Comparison of ENCODE assay signal across 9 cellular contexts in the genomic region with DNA sequence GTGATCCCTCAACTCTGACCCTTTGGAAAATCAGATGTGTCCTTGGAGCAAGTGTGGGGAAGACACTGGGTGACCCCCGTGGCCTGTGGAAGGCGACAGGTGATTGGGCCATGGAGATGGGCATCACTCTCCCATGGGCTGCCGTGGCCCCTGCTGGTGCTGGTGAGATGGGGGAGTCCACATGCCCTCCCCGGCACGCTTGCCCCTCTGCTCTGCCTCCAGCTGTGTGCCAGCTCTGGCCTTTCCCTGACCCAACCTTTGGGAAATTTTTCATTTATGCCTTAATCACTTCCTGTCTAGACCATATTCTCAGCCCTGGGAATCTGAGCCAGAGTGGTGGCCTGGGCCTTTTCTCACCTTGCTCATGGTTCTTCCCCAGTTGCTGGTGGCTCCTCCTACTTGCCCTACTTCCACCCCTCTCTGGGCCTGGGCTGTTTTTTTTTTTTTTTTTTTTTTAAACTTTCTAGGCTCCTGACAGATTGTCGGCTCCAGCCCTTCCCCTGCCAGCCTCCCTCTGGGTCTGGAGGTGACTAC. TPM values are rescaled to one million over a fixed set of nuclear protein-coding genes. Genes with fewer than 3 reads are reported as not detected.
DNase-seq lines count a peak whose midpoint lies in the region; ATAC-seq and TF ChIP-seq lines count a peak whose summit lies in the region.
"Had no signal": no experiment of that assay in that cellular context is flagged by ENCODE, and none has a peak within 500 bp of the region (broad histone marks: within the 10 kb centered on the region; RNA-seq: fewer than 3 reads in every experiment).

No MANE protein-coding gene starts in this region.

- H3K27me3 Mint-ChIP-seq in activated T-helper 17 cell treated with anti-CD3 and anti-CD28 coated beads, Interleukin-2, amount 50 U/mL, for 72 hours = no peaks in the 10 kb centered on the region
- H3K27me3 Mint-ChIP-seq in stimulated activated naive CD8-positive, alpha-beta T cell treated with anti-CD3 and anti-CD28 coated beads, Interleukin-15, amount 100 ng/mL, for 72 hours = no peaks in the 10 kb centered on the region
- peaks cover 7% of the 10 kb centered on the region for H3K27me3 Mint-ChIP-seq in neural progenitor cell (ENCODE audit: insufficient read depth, low read depth)

- H3K27me3 ChIP-seq in IMR-90 (ENCODE audit: control insufficient read depth, insufficient read depth, low read length) (no peaks in the 10 kb centered on the region), neural progenitor cell (no peaks in the 10 kb centered on the region)

- H3K4me1 Mint-ChIP-seq in activated T-helper 17 cell treated with anti-CD3 and anti-CD28 coated beads, Interleukin-2, amount 50 U/mL, for 72 hours = peaks cover 49% of the 10 kb centered on the region
- H3K4me1 Mint-ChIP-seq in stimulated activated naive CD8-positive, alpha-beta T cell treated with anti-CD3 and anti-CD28 coated beads, Interleukin-15, amount 100 ng/mL, for 72 hours = peaks cover 92% of the 10 kb centered on the region
- H3K4me1 Mint-ChIP-seq in neural progenitor cell = peaks cover 53% of the 10 kb centered on the region

- no peak overlapping the region for H4K8ac ChIP-seq in IMR-90 (ENCODE audit: low read depth in 2 of 2, low read length in 2 of 2)

- no peaks in the 10 kb centered on the region for H3K9me3 Mint-ChIP-seq in activated T-helper 17 cell treated with anti-CD3 and anti-CD28 coated beads, Interleukin-2, amount 50 U/mL, for 72 hours
- H3K9me3 Mint-ChIP-seq in stimulated activated naive CD8-positive, alpha-beta T cell treated with anti-CD3 and anti-CD28 coated beads, Interleukin-15, amount 100 ng/mL, for 72 hours = no peaks in the 10 kb centered on the region
- no peaks in the 10 kb centered on the region for H3K9me3 Mint-ChIP-seq in neural progenitor cell

- peak overlapping the region; percentile 91 for H3K4me3 Mint-ChIP-seq in activated T-helper 17 cell treated with anti-CD3 and anti-CD28 coated beads, Interleukin-2, amount 50 U/mL, for 72 hours
- peak overlapping the region; percentile 90 to 94 for H3K4me3 Mint-ChIP-seq in stimulated activated naive CD8-positive, alpha-beta T cell treated with anti-CD3 and anti-CD28 coated beads, Interleukin-15, amount 100 ng/mL, for 72 hours
- H3K4me3 Mint-ChIP-seq in neural progenitor cell = no peak overlapping the region

- H3K36me3 Mint-ChIP-seq in activated T-helper 17 cell treated with anti-CD3 and anti-CD28 coated beads, Interleukin-2, amount 50 U/mL, for 72 hours (ENCODE audit: low read depth) = peaks cover 79% of the 10 kb centered on the region
- H3K36me3 Mint-ChIP-seq in neural progenitor cell = peaks cover 7% of the 10 kb centered on the region

- H3K27ac Mint-ChIP-seq in activated T-helper 17 cell treated with anti-CD3 and anti-CD28 coated beads, Interleukin-2, amount 50 U/mL, for 72 hours = peak overlapping the region; percentile 70
- H3K27ac Mint-ChIP-seq in stimulated activated naive CD8-positive, alpha-beta T cell treated with anti-CD3 and anti-CD28 coated beads, Interleukin-15, amount 100 ng/mL, for 72 hours = peak overlapping the region; percentile 20 to 75
- H3K27ac Mint-ChIP-seq in neural progenitor cell = no peak overlapping the region

- in situ Hi-C loops in IMR-90 (cut with MboI; ENCODE audit: low sequenced_read_pairs) = no loop called here

- no peak for TF ChIP-seq RAD21 in IMR-90 (IDR thresholded peaks at IDR 0.05; ENCODE audit: low read length)

- H3K27ac ChIP-seq in IMR-90 (ENCODE audit: insufficient read depth, low read length) = no peak overlapping the region
- no peak overlapping the region for H3K27ac ChIP-seq in neural progenitor cell

- WGBS in IMR-90 (ENCODE audit: extremely low coverage in 2 of 2, insufficient read length in 1 of 2), 2 experiments = no CpG with 5 or more reads among the region's 6 CpGs

- no peak overlapping the region for H2BK120ac ChIP-seq in IMR-90 (ENCODE audit: low read depth, low read length)

- no TSS peak for BruUV-seq in IMR-90 (replicated peaks; lab: Mats Ljungman, UMichigan)

- H3K4me2 ChIP-seq in IMR-90 (ENCODE audit: low read depth, low read length) = no peak overlapping the region
- no peak overlapping the region for H3K4me2 ChIP-seq in neural progenitor cell

- no peak overlapping the region for H3K4ac ChIP-seq in IMR-90 (ENCODE audit: low read depth, low read length)

- POLR2A ChIA-PET in IMR-90 (lab: Charles Lee; ENCODE audit: unreplicated experiment) = no interaction called here

- TF ChIP-seq CTCF in IMR-90 (conservative IDR thresholded peaks at IDR 0.05; ENCODE audit: low read depth, low read length) (no peak), neural progenitor cell (IDR thresholded peaks at IDR 0.05) (no peak)

- dilution Hi-C loops in IMR-90 (cut with HindIII; ENCODE audit: low sequenced_read_pairs, unreplicated experiment) = no loop called here

- H4K20me1 ChIP-seq in IMR-90 (ENCODE audit: insufficient read depth, low read length) (no peaks in the 10 kb centered on the region), neural progenitor cell (ENCODE audit: low read depth) (no peaks in the 10 kb centered on the region)

- no peak overlapping the region for H3K4me3 ChIP-seq in IMR-90 (ENCODE audit: insufficient read depth, low read depth, low read length)
- H3K4me3 ChIP-seq in neural progenitor cell = no peak overlapping the region

- H2BK5ac ChIP-seq in IMR-90 (ENCODE audit: low read depth, low read length, poor library complexity, severe bottlenecking) = no peak overlapping the region

- H3K9ac ChIP-seq in IMR-90 (ENCODE audit: low read depth, low read length) = no peak overlapping the region
- no peak overlapping the region for H3K9ac ChIP-seq in neural progenitor cell

- no peak overlapping the region for H4K5ac ChIP-seq in IMR-90 (ENCODE audit: low read depth, low read length)

- H3F3A ChIP-seq in neural progenitor cell (ENCODE audit: low read depth) = no peaks in the 10 kb centered on the region

- CTCF ChIA-PET in IMR-90 (lab: Yijun Ruan, JAX) = interaction anchor here (0.6 kb wide), 1 partner anchor 15 kb away, joined by 3 read pairs; no protein-coding TSS in a partner anchor

- H2AK9ac ChIP-seq in IMR-90 (replicated peaks; ENCODE audit: low read depth, low read length, poor library complexity) = no peak overlapping the region

- intact Hi-C loops in IMR-90 (cut with micrococcal nuclease) = no loop called here

- no peaks in the 10 kb centered on the region for H3K79me2 ChIP-seq in neural progenitor cell (ENCODE audit: low read depth)

- no peak overlapping the region for H3K23ac ChIP-seq in IMR-90 (ENCODE audit: low read depth, low read length)

- no peak overlapping the region; the same call in 1 of the 2 replicates for H2AK5ac ChIP-seq in IMR-90 (ENCODE audit: low read depth, low read length)

- H4K91ac ChIP-seq in IMR-90 (ENCODE audit: insufficient read depth, low read depth, low read length) = no peak overlapping the region

- H3K9me1 ChIP-seq in IMR-90 (ENCODE audit: insufficient read depth, low read length) = peaks cover 17% of the 10 kb centered on the region; the same call in 1 of the 2 replicates

- no peaks in the 10 kb centered on the region for H3K79me1 ChIP-seq in IMR-90 (ENCODE audit: low read depth in 1 of 2, low read length in 2 of 2)

- peak; percentile 20 for DNase-seq in IMR-90
- peak; percentile 41 for DNase-seq in iris pigment epithelial cell (ENCODE audit: low read depth)
- DNase-seq in stimulated activated naive CD8-positive, alpha-beta T cell treated with anti-CD3 and anti-CD28 coated beads, Interleukin-15, amount 100 ng/mL, for 72 hours = peak in 1 of 2 donors; percentile 58
- no peak for DNase-seq in NCI-H187 treated with DMSO at 0.1 percent for 48 hours (lab: John Stamatoyannopoulos, UW)
- no peak for DNase-seq in neural progenitor cell (ENCODE audit: low spot score)
- DNase-seq in SKM-1 (lab: John Stamatoyannopoulos, UW; ENCODE audit: unreplicated experiment) = no peak
- no peak for DNase-seq in RPMI8226
- DNase-seq: SHP77 treated with DMSO at 0.1 percent for 48 hours had no signal

- ATAC-seq in IMR-90 (ENCODE audit: low read depth) = no peak
- ATAC-seq in activated T-helper 17 cell treated with anti-CD3 and anti-CD28 coated beads, Interleukin-2, amount 50 U/mL, for 72 hours (replicated peaks) = peak; percentile 53
- ATAC-seq in stimulated activated naive CD8-positive, alpha-beta T cell treated with anti-CD3 and anti-CD28 coated beads, Interleukin-15, amount 100 ng/mL, for 72 hours = peak; percentile 27

- H3K18ac ChIP-seq in IMR-90 (ENCODE audit: low read depth, low read length) = no peak overlapping the region

- H2BK20ac ChIP-seq in IMR-90 (ENCODE audit: low read depth, low read length) = no peak overlapping the region

- TF ChIP-seq POLR2A in IMR-90 (IDR thresholded peaks at IDR 0.05; ENCODE audit: low read depth, low read length) = no peak

- no peaks in the 10 kb centered on the region for H3K9me3 ChIP-seq in IMR-90 (ENCODE audit: control insufficient read depth, insufficient read depth, low read length)
- H3K9me3 ChIP-seq in neural progenitor cell (ENCODE audit: low read depth) = no peaks in the 10 kb centered on the region

- peaks cover 14% of the 10 kb centered on the region for H3K4me1 ChIP-seq in IMR-90 (ENCODE audit: control insufficient read depth, insufficient read depth, low read length)
- H3K4me1 ChIP-seq in neural progenitor cell = peaks cover 7% of the 10 kb centered on the region

- no peak overlapping the region for H2BK15ac ChIP-seq in IMR-90 (ENCODE audit: low read depth, low read length)

- H3K36me3 ChIP-seq in IMR-90 (ENCODE audit: control insufficient read depth, insufficient read depth, low read length) = no peaks in the 10 kb centered on the region
- H3K36me3 ChIP-seq in neural progenitor cell = no peaks in the 10 kb centered on the region

- no peak overlapping the region for H3K14ac ChIP-seq in IMR-90 (replicated peaks; ENCODE audit: low read depth, low read length)

- no peak overlapping the region for H3K56ac ChIP-seq in IMR-90 (ENCODE audit: extremely low read depth, insufficient read depth, low read length)

- no peak overlapping the region for H2AFZ ChIP-seq in IMR-90 (replicated peaks; ENCODE audit: low read length, poor library complexity)
- H2AFZ ChIP-seq in neural progenitor cell (replicated peaks) = no peak overlapping the region

TF ChIP-seq in IMR-90, 13 proteins besides CTCF, POLR2A, EP300 and RAD21:
- TF ChIP-seq MXI1 (IDR thresholded peaks at IDR 0.05; ENCODE audit: borderline replicate concordance, low read depth, low read length) (no peak), RFX5 (IDR thresholded peaks at IDR 0.05; ENCODE audit: low read depth, low read length) (no peak), SMC3 (IDR thresholded peaks at IDR 0.05; ENCODE audit: low read depth, low read length) (no peak), BHLHE40 (IDR thresholded peaks at IDR 0.05; ENCODE audit: low read depth, low read length) (no peak), MAZ (IDR thresholded peaks at IDR 0.05; ENCODE audit: borderline replicate concordance, low read depth, low read length) (no peak)

RNA-seq across cellular contexts. Expression of a gene that starts 56.6 kb away (rescaled TPM):
- total RNA-seq in IMR-90 (2012; rRNA removed) (51.8 and 53.3 TPM in 2 replicates), neural progenitor cell (ENCODE audit: low replicate concordance) (30.3 and 39.9 TPM in 2 replicates)
- polyA plus RNA-seq in IMR-90 (2012; rRNA removed) = 65.6 and 68.7 TPM in 2 replicates
- 40.0 and 73.3 TPM in 2 replicates for polyA plus RNA-seq in IMR-90 (2012; cell fraction: cytosol; rRNA removed)
- 93.2 and 94.6 TPM in 2 replicates for polyA plus RNA-seq in IMR-90 (2012; cell fraction: nucleus; rRNA removed; ENCODE audit: low replicate concordance)
- total RNA-seq in activated T-helper 17 cell treated with anti-CD3 and anti-CD28 coated beads, Interleukin-2, amount 50 U/mL, for 72 hours = 10 to 100 TPM; 23.0 to 85.8 TPM

Comparison
In these comparisons a context has a peak if more than half of its experiments do, and no peak if none do; other contexts are left out.
1. DNase-seq: peak in IMR-90 (single experiment) and iris pigment epithelial cell (single experiment); none in NCI-H187 treated with DMSO at 0.1 percent for 48 hours (single experiment), neural progenitor cell (single experiment), SKM-1 (single experiment) and RPMI8226 (single experiment).